8 cellular contexts compared by ENCODE assay signal in genomic region chr3:56682458-56683121, GRCh38. TPM values are rescaled to one million over a fixed set of nuclear protein-coding genes. Genes with fewer than 3 reads are reported as not detected.
DNase-seq lines count a peak whose midpoint lies in the region; ATAC-seq and TF ChIP-seq lines count a peak whose summit lies in the region.

No MANE protein-coding gene starts in this region.

- H3K9me2 ChIP-seq in neural cell (ENCODE audit: insufficient read depth, low read length), result no peaks in the 10 kb centered on the region

- peaks cover 11% of the 10 kb centered on the region for H3F3A ChIP-seq in neural cell (ENCODE audit: insufficient read depth, low read length, poor library complexity, severe bottlenecking)

- H3K4me1 Mint-ChIP-seq in IgD-negative memory B cell, result peaks cover 23 to 41% (median 32%) of the 10 kb centered on the region in 3 donors
- H3K4me1 Mint-ChIP-seq in stimulated activated naive CD8-positive, alpha-beta T cell treated with anti-CD3 and anti-CD28 coated beads, Interleukin-15, amount 100 ng/mL, for 72 hours, result peaks cover 32% of the 10 kb centered on the region

- TF ChIP-seq EP300 in neural cell (conservative IDR thresholded peaks at IDR 0.05; ENCODE audit: poor library complexity, severe bottlenecking), result no peak

- ATAC-seq in GM21528 (IDR thresholded peaks at IDR 0.05; ENCODE audit: low FRiP score, unreplicated experiment), result peak; percentile 71
- ATAC-seq in stimulated activated naive CD8-positive, alpha-beta T cell treated with anti-CD3 and anti-CD28 coated beads, Interleukin-15, amount 100 ng/mL, for 72 hours, result peak; percentile 83

- H3K79me2 ChIP-seq in neural cell (replicated peaks; ENCODE audit: insufficient read depth, low read length), result peaks cover 29% of the 10 kb centered on the region

- TF ChIP-seq RAD21 in neural cell (conservative IDR thresholded peaks at IDR 0.05), result no peak

- DNase-seq in DMS114 treated with DMSO at 0.1 percent for 48 hours (lab: John Stamatoyannopoulos, UW; ENCODE audit: unreplicated experiment) (peak; percentile 55), RWPE1 (ENCODE audit: low spot score) (peak; percentile 19), fibroblast of the conjunctiva (ENCODE audit: low read depth) (peak; percentile 55)
- peak; percentile 92 for DNase-seq in activated effector memory CD4-positive, alpha-beta T cell treated with anti-CD3 and anti-CD28 coated beads, Interleukin-2, amount 50 U/mL, for 16 hours
- peak; percentile 79 to 80 for DNase-seq in stimulated activated naive CD8-positive, alpha-beta T cell treated with anti-CD3 and anti-CD28 coated beads, Interleukin-15, amount 100 ng/mL, for 72 hours

- peak overlapping the region; percentile 95 to 99 (median 98) for H3K27ac Mint-ChIP-seq in IgD-negative memory B cell
- peak overlapping the region; percentile 97 to 100 for H3K27ac Mint-ChIP-seq in stimulated activated naive CD8-positive, alpha-beta T cell treated with anti-CD3 and anti-CD28 coated beads, Interleukin-15, amount 100 ng/mL, for 72 hours

- peak overlapping the region; percentile 98 for H2AFZ ChIP-seq in neural cell (ENCODE audit: low read depth, low read length)

- H4K20me1 ChIP-seq in neural cell (ENCODE audit: insufficient read depth), result no peaks in the 10 kb centered on the region

- no peaks in the 10 kb centered on the region for H3K9me3 ChIP-seq in neural cell (ENCODE audit: low read length)

- H3K27me3 ChIP-seq in neural cell (ENCODE audit: insufficient read depth, low read depth, low read length), result no peaks in the 10 kb centered on the region

- H3K4me3 Mint-ChIP-seq in IgD-negative memory B cell, result peak overlapping the region; percentile 92 to 99 (median 98)
- H3K4me3 Mint-ChIP-seq in stimulated activated naive CD8-positive, alpha-beta T cell treated with anti-CD3 and anti-CD28 coated beads, Interleukin-15, amount 100 ng/mL, for 72 hours, result peak overlapping the region; percentile 99

- H3K9ac ChIP-seq in neural cell (ENCODE audit: low read length), result peak overlapping the region; percentile 98

- TF ChIP-seq CTCF in RWPE1 (conservative IDR thresholded peaks at IDR 0.05; ENCODE audit: low read depth) (no peak), neural cell (IDR thresholded peaks at IDR 0.05; ENCODE audit: poor library complexity, severe bottlenecking) (peak; percentile 2)

- peak overlapping the region; percentile 96 for H3K27ac ChIP-seq in RWPE1
- peak overlapping the region; percentile 99 for H3K27ac ChIP-seq in neural cell (ENCODE audit: low read length)

- no peaks in the 10 kb centered on the region for H3K9me3 Mint-ChIP-seq in IgD-negative memory B cell
- H3K9me3 Mint-ChIP-seq in stimulated activated naive CD8-positive, alpha-beta T cell treated with anti-CD3 and anti-CD28 coated beads, Interleukin-15, amount 100 ng/mL, for 72 hours, result no peaks in the 10 kb centered on the region

- peak overlapping the region; percentile 56 for H3K4me2 ChIP-seq in neural cell (ENCODE audit: low read length)

- no peaks in the 10 kb centered on the region for H3K27me3 Mint-ChIP-seq in IgD-negative memory B cell
- H3K27me3 Mint-ChIP-seq in stimulated activated naive CD8-positive, alpha-beta T cell treated with anti-CD3 and anti-CD28 coated beads, Interleukin-15, amount 100 ng/mL, for 72 hours, result no peaks in the 10 kb centered on the region

- POLR2A ChIA-PET in RWPE1 (lab: Yijun Ruan, JAX; ENCODE audit: low non-redundant PET), result interaction anchor here (0.5 kb wide), 1 partner anchor 99 kb away, joined by 4 read pairs; no protein-coding TSS in a partner anchor

- peaks cover 2% of the 10 kb centered on the region for H3K36me3 Mint-ChIP-seq in IgD-negative memory B cell

- H3K36me3 ChIP-seq in neural cell (ENCODE audit: insufficient read depth, low read length), result no peaks in the 10 kb centered on the region

- CTCF ChIA-PET in RWPE1 (lab: Yijun Ruan, JAX), result interaction anchor here (0.6 kb wide), 1 partner anchor 37 kb away, joined by 4 read pairs; no protein-coding TSS in a partner anchor

- H3K4me3 ChIP-seq in neural cell (ENCODE audit: low read length), result peak overlapping the region; percentile 92

TF ChIP-seq in neural cell, 6 proteins besides CTCF, POLR2A, EP300 and RAD21:
- TF ChIP-seq MXI1 (conservative IDR thresholded peaks at IDR 0.05; ENCODE audit: poor library complexity, severe bottlenecking) (peak; percentile 46), SMC3 (conservative IDR thresholded peaks at IDR 0.05; ENCODE audit: poor library complexity) (no peak), REST (IDR thresholded peaks at IDR 0.05; ENCODE audit: borderline replicate concordance) (peak; percentile 81), EZH2 (IDR thresholded peaks at IDR 0.05; ENCODE audit: borderline replicate concordance, insufficient read depth, low read length, poor library complexity, severe bottlenecking) (no peak), POLR2AphosphoS5 (IDR thresholded peaks at IDR 0.05) (peak; percentile 25), TAF1 (IDR thresholded peaks at IDR 0.05; ENCODE audit: low read depth) (peak; percentile 40)

RNA-seq across cellular contexts. Expression of gene TASOR, which starts 0.5 kb away (rescaled TPM):
- polyA plus RNA-seq in IgD-negative memory B cell, result 32.3 TPM
- 84.8 and 85.4 TPM in 2 replicates for polyA plus RNA-seq in neural cell
- polyA minus RNA-seq in neural cell, result 135 and 151 TPM in 2 replicates

Comparison
In these comparisons a context has a peak if more than half of its experiments do, and no peak if none do; other contexts are left out.
1. Peak in every context shown above with its lines: DNase-seq, ATAC-seq, H3K4me3 ChIP-seq and H3K27ac ChIP-seq.
2. DNase-seq: peak in every context shown above with its lines; median percentile 92 in activated effector memory CD4-positive, alpha-beta T cell treated with anti-CD3 and anti-CD28 coated beads, Interleukin-2, amount 50 U/mL, for 16 hours; 80 in stimulated activated naive CD8-positive, alpha-beta T cell treated with anti-CD3 and anti-CD28 coated beads, Interleukin-15, amount 100 ng/mL, for 72 hours; 55 in DMS114 treated with DMSO at 0.1 percent for 48 hours; 55 in fibroblast of the conjunctiva; 19 in RWPE1.